9 cellular contexts compared by ENCODE assay signal in the genomic region with DNA sequence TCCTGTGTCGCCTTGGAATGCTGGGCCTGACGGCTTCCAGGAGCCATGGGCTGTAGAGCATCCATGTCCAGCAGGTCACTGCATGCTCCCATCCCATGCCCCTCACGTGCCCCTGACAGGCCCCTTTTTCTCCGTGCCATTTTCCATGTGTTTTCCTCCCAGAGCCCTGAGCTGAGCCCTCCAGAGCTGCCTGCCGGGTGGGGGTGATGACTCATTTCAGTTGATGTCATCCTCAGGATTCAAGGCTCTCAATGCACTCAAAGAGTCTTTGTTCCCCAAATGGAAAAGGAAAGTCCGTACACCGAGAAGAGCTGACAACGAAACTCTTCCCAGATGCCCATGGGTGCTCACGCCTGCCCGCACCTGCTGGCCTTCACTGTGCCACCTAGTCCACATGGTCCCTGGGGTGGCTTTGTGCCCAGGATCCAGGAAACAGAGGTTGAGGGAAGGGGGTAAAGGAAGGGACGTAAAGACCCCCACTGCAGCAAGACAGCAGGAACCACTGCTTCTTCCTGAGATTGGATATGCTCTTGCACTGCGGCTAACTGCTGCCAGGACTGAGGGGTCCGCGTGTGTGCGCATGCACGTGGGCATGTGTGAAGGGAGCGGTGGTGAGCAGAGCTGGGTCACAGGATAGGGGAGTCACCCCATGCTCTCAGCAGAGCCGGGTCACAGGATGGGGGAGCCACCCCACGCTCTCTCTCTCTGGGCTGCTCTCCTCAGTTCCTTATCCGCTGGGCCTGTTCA. TPM values are rescaled to one million over a fixed set of nuclear protein-coding genes. Genes with fewer than 3 reads are reported as not detected.
A peak's percentile ranks its signal among the peaks of the same experiment; 100 is the strongest.
DNase-seq lines count a peak whose midpoint lies in the region; ATAC-seq and TF ChIP-seq lines count a peak whose summit lies in the region.
"Had no signal": no experiment of that assay in that cellular context is flagged by ENCODE, and none has a peak within 500 bp of the region (broad histone marks: within the 10 kb centered on the region; RNA-seq: fewer than 3 reads in every experiment).

No MANE protein-coding gene starts in this region.

- no peaks in the 10 kb centered on the region for H3K4me1 Mint-ChIP-seq in mesothelial cell of epicardium

- H3K27ac Mint-ChIP-seq in mesothelial cell of epicardium, result no peak overlapping the region

- TF ChIP-seq POLR2A in GM18505 (IDR thresholded peaks at IDR 0.05; ENCODE audit: borderline replicate concordance, extremely low read depth, insufficient read depth, insufficient read length), result no peak

- peak; percentile 71 for DNase-seq in ELF-1 (ENCODE audit: low read depth, low spot score)
- peak; percentile 89 to 94 for DNase-seq in SJCRH30
- DNase-seq in fibroblast of pulmonary artery (ENCODE audit: low read depth), result peak; percentile 57
- DNase-seq in nucleus accumbens (lab: John Stamatoyannopoulos, UW), result peak in 51 of 56 donors; percentile 16 to 82 (median 59)
- no peak for DNase-seq in retina
- no peak for DNase-seq in mesothelial cell of epicardium (ENCODE audit: low spot score in 2 of 2, unreplicated experiment in 2 of 2)
- DNase-seq in effector CD8-positive, alpha-beta T cell (lab: John Stamatoyannopoulos, UW), result no peak

- peak overlapping the region; percentile 44 for H3K4me3 ChIP-seq in SJCRH30
- H3K4me3 ChIP-seq in fibroblast of pulmonary artery (replicated peaks; ENCODE audit: low read depth, low read length), result no peak overlapping the region

- peaks cover 3% of the 10 kb centered on the region for H3K9me3 Mint-ChIP-seq in mesothelial cell of epicardium

- H3K27me3 ChIP-seq in SJCRH30, result no peaks in the 10 kb centered on the region

- no peak for ATAC-seq in GM18505 (IDR thresholded peaks at IDR 0.05; ENCODE audit: unreplicated experiment)
- ATAC-seq: activated CD4-positive, CD25-positive, alpha-beta regulatory T cell treated with anti-CD3 and anti-CD28 coated beads, Interleukin-2, amount 50 U/mL, for 24 hours had no signal

- H3K36me3 ChIP-seq in SJCRH30, result no peaks in the 10 kb centered on the region

- H3K27me3 Mint-ChIP-seq in mesothelial cell of epicardium (ENCODE audit: low read depth), result peaks cover 32% of the 10 kb centered on the region

- H3K4me1 ChIP-seq in SJCRH30, result peaks cover 39% of the 10 kb centered on the region

- TF ChIP-seq CTCF in fibroblast of pulmonary artery (IDR thresholded peaks at IDR 0.05; ENCODE audit: low read length, missing control alignments) (no peak), mesothelial cell of epicardium (IDR thresholded peaks at IDR 0.05; ENCODE audit: unreplicated experiment) (no peak)

- H3K4me3 Mint-ChIP-seq in mesothelial cell of epicardium, result no peak overlapping the region

- no peaks in the 10 kb centered on the region for H3K36me3 Mint-ChIP-seq in mesothelial cell of epicardium

- H3K27ac ChIP-seq in SJCRH30, result peak overlapping the region; percentile 91

- no peaks in the 10 kb centered on the region for H3K9me3 ChIP-seq in SJCRH30 (replicated peaks)

RNA-seq across cellular contexts. Expression of a gene that starts 27.6 kb away (rescaled TPM):
- total RNA-seq in SJCRH30 (2014; rRNA removed; shearing (Covaris generic)), result 7.5 and 7.6 TPM in 2 replicates
- 42.4 to 51.0 TPM (median 50.1 TPM) in 3 replicates for total RNA-seq in mesothelial cell of epicardium

Comparison
In these comparisons a context has a peak if more than half of its experiments do, and no peak if none do; other contexts are left out.
1. DNase-seq: peak in ELF-1 (single experiment), SJCRH30 (2 of 2), fibroblast of pulmonary artery (single experiment) and nucleus accumbens (51 of 56); none in retina (single experiment), mesothelial cell of epicardium (0 of 2) and effector CD8-positive, alpha-beta T cell (single experiment).